Comparison of ENCODE assay signal across 8 cellular contexts in genomic region chr1:173122958-173123852, GRCh38.
DNase-seq lines count a peak whose midpoint lies in the region; ATAC-seq, FAIRE-seq and TF ChIP-seq lines count a peak whose summit lies in the region.

No MANE protein-coding gene starts in this region.

- WGBS in GM12878 (ENCODE audit: insufficient coverage, insufficient replicate concordance, low lambda C conversion rate, missing lambda C conversion rate) = 39% methylated on average over 12 of the region's 12 CpGs

- no peaks in the 10 kb centered on the region for H4K20me1 ChIP-seq in GM12878 (ENCODE audit: control insufficient read depth, insufficient read depth)

- no peak for TF ChIP-seq CTCF in GM12878 (IDR thresholded peaks at IDR 0.05 in 2 of 3, conservative IDR thresholded peaks at IDR 0.05 in 1 of 3; ENCODE audit: control insufficient read depth in 2 of 3, extremely low read depth in 1 of 3, insufficient read depth in 1 of 3, low read depth in 3 of 3, low read length in 3 of 3)

- H2AFZ ChIP-seq in GM12878 (ENCODE audit: control insufficient read depth, low read depth, low read length) = no peak overlapping the region

- DNase-seq in DMS53 (lab: John Stamatoyannopoulos, UW) (peak; percentile 98), LHCN-M2 (ENCODE audit: low read depth) (peak; percentile 79), GM12878 (ENCODE audit: low read depth, low spot score) (no peak), iPS DF 19.7 (ENCODE audit: low read depth, low spot score) (peak; percentile 40)

- no peak for TF ChIP-seq RAD21 in GM12878 (IDR thresholded peaks at IDR 0.05; ENCODE audit: insufficient read depth, low read depth, low read length)

- SMC1A ChIA-PET in GM12878 (lab: Charles Lee; ENCODE audit: uncharacterized antibody, unreplicated experiment) = interaction anchor here (0.6 kb wide), 2 partner anchors 105 to 154 kb away, joined by 3 to 4 read pairs; no protein-coding TSS in a partner anchor

- H3K27ac ChIP-seq in GM12878 (ENCODE audit: control insufficient read depth, insufficient read depth) (no peak overlapping the region), rectal smooth muscle tissue (ENCODE audit: low read depth, low read length) (peak overlapping the region; percentile 82)

- intact Hi-C loops in GM12878 (cut with micrococcal nuclease; ENCODE audit: unreplicated experiment) = no loop called here

- H3K79me2 ChIP-seq in GM12878 (ENCODE audit: control insufficient read depth, insufficient read depth, low read length) = no peaks in the 10 kb centered on the region

- no peak overlapping the region for H3K9ac ChIP-seq in GM12878 (ENCODE audit: control insufficient read depth, insufficient read depth, low read length)
- no peak overlapping the region for H3K9ac ChIP-seq in rectal smooth muscle tissue (ENCODE audit: low read length)

- CTCF ChIA-PET in GM12878 (lab: Yijun Ruan, JAX) = interaction anchor here (2.0 to 2.4 kb wide), 2 partner anchors 80 to 298 kb away, joined by 5 to 6 read pairs; no protein-coding TSS in a partner anchor

- BruUV-seq in GM12878 (replicated peaks; lab: Mats Ljungman, UMichigan) = no TSS peak

- H3K4me1 ChIP-seq in GM12878 (ENCODE audit: control insufficient read depth, insufficient read depth, low read length) (no peaks in the 10 kb centered on the region), rectal smooth muscle tissue (ENCODE audit: control insufficient read depth, insufficient read depth, low read length) (peaks cover 6% of the 10 kb centered on the region)

- no peak overlapping the region; the same call in 1 of the 2 replicates for H3K4me2 ChIP-seq in GM12878 (ENCODE audit: control insufficient read depth, insufficient read depth)

- peak; percentile 80 for ATAC-seq in GM12878
- no peak for ATAC-seq in GM21528 (IDR thresholded peaks at IDR 0.05; ENCODE audit: low FRiP score, unreplicated experiment)
- ATAC-seq in HG03457 (IDR thresholded peaks at IDR 0.05; ENCODE audit: unreplicated experiment) = no peak
- no peak for ATAC-seq in HG03045 (IDR thresholded peaks at IDR 0.05; ENCODE audit: unreplicated experiment)

- H3K9me3 ChIP-seq in GM12878 (replicated peaks; ENCODE audit: control insufficient read depth, insufficient read depth, low read length) = no peaks in the 10 kb centered on the region

- no peak for FAIRE-seq in GM12878 (lab: Jason Lieb, UNC)

- no peak for TF ChIP-seq EP300 in GM12878 (IDR thresholded peaks at IDR 0.05; ENCODE audit: borderline replicate concordance in 1 of 2, control insufficient read depth in 1 of 2, low read depth in 2 of 2, low read length in 2 of 2)

- H3K27me3 ChIP-seq in GM12878 (replicated peaks in 1 of 2; ENCODE audit: control insufficient read depth in 2 of 2, insufficient read depth in 2 of 2, low read length in 1 of 2) (no peaks in the 10 kb centered on the region), rectal smooth muscle tissue (ENCODE audit: control insufficient read depth, insufficient read depth, low read length) (no peaks in the 10 kb centered on the region)

- no peak overlapping the region for H3K4me3 ChIP-seq in GM12878
- peak overlapping the region; percentile 59 for H3K4me3 ChIP-seq in rectal smooth muscle tissue (ENCODE audit: low read length)

- no peaks in the 10 kb centered on the region for H3K36me3 ChIP-seq in GM12878 (ENCODE audit: control insufficient read depth in 2 of 2, insufficient read depth in 2 of 2, low read length in 1 of 2)
- H3K36me3 ChIP-seq in rectal smooth muscle tissue (ENCODE audit: control insufficient read depth, insufficient read depth, low read length) = no peaks in the 10 kb centered on the region

- TF ChIP-seq POLR2A in GM12878 (IDR thresholded peaks at IDR 0.05; ENCODE audit: low read depth, low read length) = no peak

- POLR2A ChIA-PET in GM12878 (lab: Charles Lee) = no interaction called here

- in situ Hi-C loops in GM12878 (cut with MboI) = no loop called here

- RAD21 ChIA-PET in GM12878 (lab: Charles Lee; ENCODE audit: unreplicated experiment) = interaction anchor here (1.3 kb wide), 1 partner anchor 79 kb away, joined by 4 read pairs; no protein-coding TSS in a partner anchor

TF ChIP-seq in GM12878, 131 proteins besides CTCF, POLR2A, EP300 and RAD21 (continues in another document):
- TF ChIP-seq BCL3 (IDR thresholded peaks at IDR 0.05; ENCODE audit: borderline replicate concordance, insufficient read depth, low read depth, low read length, poor library complexity, severe bottlenecking) = no peak
- no peak for TF ChIP-seq E2F8 (IDR thresholded peaks at IDR 0.05; ENCODE audit: low read depth, partially characterized antibody)
- no peak for TF ChIP-seq MAX (IDR thresholded peaks at IDR 0.05; ENCODE audit: low read depth, low read length)
- TF ChIP-seq KAT2A (conservative IDR thresholded peaks at IDR 0.05; ENCODE audit: control insufficient read depth, low read depth, low read length) = no peak
- no peak for TF ChIP-seq BCL11A (IDR thresholded peaks at IDR 0.05; ENCODE audit: low read depth, low read length)
- TF ChIP-seq TAF1 (IDR thresholded peaks at IDR 0.05; ENCODE audit: borderline replicate concordance, low read depth, low read length) = no peak
- TF ChIP-seq ZBED1 (IDR thresholded peaks at IDR 0.05; ENCODE audit: borderline replicate concordance) = no peak
- no peak for TF ChIP-seq CHD2 (IDR thresholded peaks at IDR 0.05; ENCODE audit: borderline replicate concordance, low read depth, low read length)
- no peak for TF ChIP-seq YBX1 (IDR thresholded peaks at IDR 0.05)
- no peak for TF ChIP-seq SUPT20H (IDR thresholded peaks at IDR 0.05; ENCODE audit: borderline replicate concordance, control insufficient read depth, low read depth, low read length)
- TF ChIP-seq CEBPZ (IDR thresholded peaks at IDR 0.05; ENCODE audit: low read depth, low read length) = no peak
- no peak for TF ChIP-seq LARP7 (IDR thresholded peaks at IDR 0.05)
